25 cellular contexts compared by ENCODE assay signal in genomic region chr6:1400126-1400850, GRCh38. TPM values are rescaled to one million over a fixed set of nuclear protein-coding genes. Genes with fewer than 3 reads are reported as not detected.
"Had no signal": no experiment of that assay in that cellular context is flagged by ENCODE, and none has a peak within 500 bp of the region (broad histone marks: within the 10 kb centered on the region; RNA-seq: fewer than 3 reads in every experiment).

No MANE protein-coding gene starts in this region.

- H3K36me3 ChIP-seq: adrenal gland, ascending aorta, heart left ventricle, left ventricle myocardium inferior, pancreas, upper lobe of left lung, vagina had no signal

- H3K4me1 ChIP-seq: adrenal gland, ascending aorta, foreskin keratinocyte, left ventricle myocardium inferior, pancreas, psoas muscle, vagina had no signal

- H3K27me3 ChIP-seq: vagina had no signal

- DNase-seq: activated CD4-positive, alpha-beta T cell treated with anti-CD3 and anti-CD28 coated beads for 4 hours; activated CD4-positive, alpha-beta T cell treated with anti-CD3 and anti-CD28 coated beads, Interleukin-2, amount 50 U/mL, for 4 hours; activated effector memory CD4-positive, alpha-beta T cell treated with Interleukin-2 at 50 U/mL for 16 hours; activated naive CD4-positive, alpha-beta T cell treated with Interleukin-2 at 50 U/mL for 16 hours; activated naive CD8-positive, alpha-beta T cell treated with anti-CD3 and anti-CD28 coated beads for 36 hours; adrenal gland; caudate nucleus; foreskin keratinocyte; hypothalamus; immature natural killer cell; left ventricle myocardium inferior; nephron progenitor cell; pancreas; psoas muscle; stimulated activated CD4-positive, alpha-beta T cell treated with anti-CD3 and anti-CD28 coated beads, Interleukin-12 subunit alpha, Interleukin-12 subunit beta, amount 100 ng/mL, for 4 hours; stimulated activated CD4-positive, alpha-beta T cell treated with anti-CD3 and anti-CD28 coated beads, Interleukin-4, amount 100 ng/mL, for 1 hour; stimulated activated naive CD8-positive, alpha-beta T cell treated with anti-CD3 and anti-CD28 coated beads, Interleukin-15, Interleukin-2, amounts not matched to agents 100 U/mL and 50 U/mL, for 24 hours; T-helper 1 cell had no signal

- ATAC-seq: esophagus mucosa; foreskin keratinocyte; heart left ventricle; pancreas; psoas muscle; stimulated activated naive CD8-positive, alpha-beta T cell treated with anti-CD3 and anti-CD28 coated beads, Interleukin-15, Interleukin-2, amounts not matched to agents 100 U/mL and 50 U/mL, for 24 hours had no signal

- H3K4me3 ChIP-seq: adrenal gland, ascending aorta, heart left ventricle, left ventricle myocardium inferior, pancreas, psoas muscle, skin epidermis, upper lobe of left lung, vagina had no signal

- FAIRE-seq: pancreas had no signal

- H3K27ac ChIP-seq: adrenal gland, ascending aorta, foreskin keratinocyte, heart left ventricle, left ventricle myocardium inferior, pancreas, psoas muscle, skin epidermis, upper lobe of left lung, vagina had no signal

- H3K9me3 ChIP-seq: adrenal gland, ascending aorta, pancreas, psoas muscle, upper lobe of left lung, vagina had no signal

RNA-seq across cellular contexts. Expression of gene FOXF2, which starts 10.9 kb away (rescaled TPM):
- total RNA-seq: activated naive CD8-positive, alpha-beta T cell treated with anti-CD3 and anti-CD28 coated beads for 36 hours; lung microvascular endothelial cell had no signal
- polyA plus RNA-seq: immature natural killer cell had no signal
